In genomic region chr5:169662451-169662850, GRCh38 we compare ENCODE assay signal across 7 cellular contexts. TPM values are rescaled to one million over a fixed set of nuclear protein-coding genes. Genes with fewer than 3 reads are reported as not detected.
DNase-seq lines count a peak whose midpoint lies in the region; ATAC-seq, FAIRE-seq and TF ChIP-seq lines count a peak whose summit lies in the region.
"Not testable (repeated sequence)": the region's sequence is repeated elsewhere in the genome, so short reads cannot be mapped to it uniquely, and the experiment has no call there.

No MANE protein-coding gene starts in this region.

- H3K4me3 ChIP-seq in CD4-positive, alpha-beta memory T cell (ENCODE audit: low read length in 2 of 2); K562: not testable (repeated sequence)

- H3K27me3 Mint-ChIP-seq in CD4-positive, alpha-beta memory T cell; activated B cell treated with CpG ODN at 0.5 μM for 24 hours; activated T-cell treated with anti-CD3 and anti-CD28 coated beads, Interleukin-2, amount 50 U/mL, for 24 hours; activated naive CD4-positive, alpha-beta T cell treated with anti-CD3 and anti-CD28 coated beads, Interleukin-2, amount 10 ng/mL, durations not matched to agents 7 days and 5 days; effector memory CD8-positive, alpha-beta T cell; natural killer cell treated with Interleukin-12 subunit alpha and Interleukin-12 subunit beta and Interleukin-15 and Interleukin-18, amount 100 ng/mL, for 72 hours: not testable (repeated sequence)

- FAIRE-seq in K562 (lab: Jason Lieb, UNC) = not testable (repeated sequence)

- intact Hi-C loops in CD4-positive, alpha-beta memory T cell (cut with micrococcal nuclease); activated B cell treated with CpG ODN at 0.5 μM for 24 hours (cut with micrococcal nuclease); K562 (cut with micrococcal nuclease): not testable (repeated sequence)

- WGBS in K562 (ENCODE audit: insufficient coverage, low coverage, missing lambda C conversion rate) = 5% methylated on average over 3 of the region's 3 CpGs

- POLR2A ChIA-PET in CD4-positive, alpha-beta memory T cell (lab: Charles Lee; ENCODE audit: partially characterized antibody); activated B cell treated with CpG ODN at 0.5 μM for 24 hours (lab: Charles Lee); K562 (lab: Yijun Ruan, JAX): not testable (repeated sequence)

- H3K27ac Mint-ChIP-seq in CD4-positive, alpha-beta memory T cell = peak overlapping the region in 4 of 7 donors; percentile 10 to 71 (median 30)
- peak overlapping the region; percentile 42 for H3K27ac Mint-ChIP-seq in activated B cell treated with CpG ODN at 0.5 μM for 24 hours
- H3K27ac Mint-ChIP-seq in activated T-cell treated with anti-CD3 and anti-CD28 coated beads, Interleukin-2, amount 50 U/mL, for 24 hours = peak overlapping the region; percentile 19
- H3K27ac Mint-ChIP-seq in activated naive CD4-positive, alpha-beta T cell treated with anti-CD3 and anti-CD28 coated beads, Interleukin-2, amount 10 ng/mL, durations not matched to agents 7 days and 5 days = peak overlapping the region; percentile 24
- H3K27ac Mint-ChIP-seq in effector memory CD8-positive, alpha-beta T cell = peak overlapping the region; percentile 29 to 73
- peak overlapping the region; percentile 46 to 70 for H3K27ac Mint-ChIP-seq in natural killer cell treated with Interleukin-12 subunit alpha and Interleukin-12 subunit beta and Interleukin-15 and Interleukin-18, amount 100 ng/mL, for 72 hours

- not testable (repeated sequence) for TF ChIP-seq POLR2A in K562 (conservative IDR thresholded peaks at IDR 0.05)

- not testable (repeated sequence) for H3K9ac ChIP-seq in K562 (ENCODE audit: insufficient read depth in 1 of 2, low read depth in 2 of 2, low read length in 2 of 2)

- H4K20me1 ChIP-seq in K562 (replicated peaks; ENCODE audit: control insufficient read depth, insufficient read depth, low read length) = not testable (repeated sequence)

- H3K4me1 ChIP-seq in CD4-positive, alpha-beta memory T cell (ENCODE audit: insufficient read depth, low read length) = peaks cover 21% of the 10 kb centered on the region
- not testable (repeated sequence) for H3K4me1 ChIP-seq in K562 (replicated peaks in 1 of 2; ENCODE audit: control insufficient read depth in 2 of 2, insufficient read depth in 2 of 2, low read length in 2 of 2)

- H3K36me3 ChIP-seq in CD4-positive, alpha-beta memory T cell (ENCODE audit: insufficient read depth, low read length); K562 (ENCODE audit: control insufficient read depth, insufficient read depth, low read length): not testable (repeated sequence)

- ATAC-seq in activated B cell treated with CpG ODN at 0.5 μM for 24 hours (ENCODE audit: low read depth); K562; effector memory CD8-positive, alpha-beta T cell (replicated peaks); natural killer cell treated with Interleukin-12 subunit alpha and Interleukin-12 subunit beta and Interleukin-15 and Interleukin-18, amount 100 ng/mL, for 72 hours: not testable (repeated sequence)

- not testable (repeated sequence) for DNase-seq in CD4-positive, alpha-beta memory T cell; activated B cell treated with CpG ODN at 0.5 μM for 24 hours; activated T-cell treated with anti-CD3 and anti-CD28 coated beads, Interleukin-2, amount 50 U/mL, for 24 hours; activated naive CD4-positive, alpha-beta T cell treated with anti-CD3 and anti-CD28 coated beads, Interleukin-2, amount 10 ng/mL, durations not matched to agents 7 days and 5 days; K562 (ENCODE audit: extremely low read depth in 1 of 4, low spot score in 3 of 4); effector memory CD8-positive, alpha-beta T cell; natural killer cell treated with Interleukin-12 subunit alpha and Interleukin-12 subunit beta and Interleukin-15 and Interleukin-18, amount 100 ng/mL, for 72 hours (ENCODE audit: low spot score)

- peaks cover 43% of the 10 kb centered on the region in 2 donors for H3K36me3 Mint-ChIP-seq in CD4-positive, alpha-beta memory T cell
- H3K36me3 Mint-ChIP-seq in activated B cell treated with CpG ODN at 0.5 μM for 24 hours (ENCODE audit: low read depth) = peaks cover 69% of the 10 kb centered on the region
- peaks cover 79% of the 10 kb centered on the region for H3K36me3 Mint-ChIP-seq in activated T-cell treated with anti-CD3 and anti-CD28 coated beads, Interleukin-2, amount 50 U/mL, for 24 hours (ENCODE audit: low read depth)
- peaks cover 65% of the 10 kb centered on the region for H3K36me3 Mint-ChIP-seq in activated naive CD4-positive, alpha-beta T cell treated with anti-CD3 and anti-CD28 coated beads, Interleukin-2, amount 10 ng/mL, durations not matched to agents 7 days and 5 days
- not testable (repeated sequence) for H3K36me3 Mint-ChIP-seq in effector memory CD8-positive, alpha-beta T cell (ENCODE audit: insufficient read depth)
- H3K36me3 Mint-ChIP-seq in natural killer cell treated with Interleukin-12 subunit alpha and Interleukin-12 subunit beta and Interleukin-15 and Interleukin-18, amount 100 ng/mL, for 72 hours = peaks cover 34% of the 10 kb centered on the region

- not testable (repeated sequence) for BruUV-seq in K562 (replicated peaks; lab: Mats Ljungman, UMichigan)

- not testable (repeated sequence) for H3K27me3 ChIP-seq in CD4-positive, alpha-beta memory T cell (ENCODE audit: insufficient read depth, low read length); K562 (ENCODE audit: control insufficient read depth in 2 of 2, insufficient read depth in 2 of 2, low read length in 2 of 2)

- H3K4me1 Mint-ChIP-seq in CD4-positive, alpha-beta memory T cell = peaks cover 47 to 80% (median 63%) of the 10 kb centered on the region in 4 donors
- peaks cover 18% of the 10 kb centered on the region for H3K4me1 Mint-ChIP-seq in activated B cell treated with CpG ODN at 0.5 μM for 24 hours
- peaks cover 56% of the 10 kb centered on the region for H3K4me1 Mint-ChIP-seq in activated T-cell treated with anti-CD3 and anti-CD28 coated beads, Interleukin-2, amount 50 U/mL, for 24 hours (ENCODE audit: low read depth)
- peaks cover 24% of the 10 kb centered on the region for H3K4me1 Mint-ChIP-seq in activated naive CD4-positive, alpha-beta T cell treated with anti-CD3 and anti-CD28 coated beads, Interleukin-2, amount 10 ng/mL, durations not matched to agents 7 days and 5 days
- H3K4me1 Mint-ChIP-seq in effector memory CD8-positive, alpha-beta T cell (ENCODE audit: low read depth in 2 of 2) = peaks cover 39 to 76% of the 10 kb centered on the region in 2 donors
- H3K4me1 Mint-ChIP-seq in natural killer cell treated with Interleukin-12 subunit alpha and Interleukin-12 subunit beta and Interleukin-15 and Interleukin-18, amount 100 ng/mL, for 72 hours (ENCODE audit: low read depth in 2 of 2) = peaks cover 54 to 69% of the 10 kb centered on the region in 2 donors

- in situ Hi-C loops in K562 (cut with MboI) = not testable (repeated sequence)

- H3K4me2 ChIP-seq in K562 (ENCODE audit: insufficient read depth, low read length) = not testable (repeated sequence)

- H3K79me2 ChIP-seq in K562 (ENCODE audit: control insufficient read depth, insufficient read depth, low read length) = not testable (repeated sequence)

- not testable (repeated sequence) for H3K9me3 ChIP-seq in CD4-positive, alpha-beta memory T cell (ENCODE audit: control insufficient read depth in 1 of 2, low read length in 2 of 2); K562 (replicated peaks; ENCODE audit: control insufficient read depth, insufficient read depth, low read depth, low read length)

- not testable (repeated sequence) for H2AFZ ChIP-seq in K562 (ENCODE audit: low read depth, low read length)

- peak overlapping the region in 2 of 8 donors; percentile 24 to 61 for H3K4me3 Mint-ChIP-seq in CD4-positive, alpha-beta memory T cell
- not testable (repeated sequence) for H3K4me3 Mint-ChIP-seq in activated B cell treated with CpG ODN at 0.5 μM for 24 hours; activated T-cell treated with anti-CD3 and anti-CD28 coated beads, Interleukin-2, amount 50 U/mL, for 24 hours; activated naive CD4-positive, alpha-beta T cell treated with anti-CD3 and anti-CD28 coated beads, Interleukin-2, amount 10 ng/mL, durations not matched to agents 7 days and 5 days; effector memory CD8-positive, alpha-beta T cell
- peak overlapping the region; percentile 28 for H3K4me3 Mint-ChIP-seq in natural killer cell treated with Interleukin-12 subunit alpha and Interleukin-12 subunit beta and Interleukin-15 and Interleukin-18, amount 100 ng/mL, for 72 hours

- not testable (repeated sequence) for H3K9me3 Mint-ChIP-seq in CD4-positive, alpha-beta memory T cell; effector memory CD8-positive, alpha-beta T cell
- H3K9me3 Mint-ChIP-seq in activated B cell treated with CpG ODN at 0.5 μM for 24 hours = peaks cover 13% of the 10 kb centered on the region
- H3K9me3 Mint-ChIP-seq in activated T-cell treated with anti-CD3 and anti-CD28 coated beads, Interleukin-2, amount 50 U/mL, for 24 hours = peaks cover 21% of the 10 kb centered on the region
- peaks cover 22% of the 10 kb centered on the region for H3K9me3 Mint-ChIP-seq in activated naive CD4-positive, alpha-beta T cell treated with anti-CD3 and anti-CD28 coated beads, Interleukin-2, amount 10 ng/mL, durations not matched to agents 7 days and 5 days
- H3K9me3 Mint-ChIP-seq in natural killer cell treated with Interleukin-12 subunit alpha and Interleukin-12 subunit beta and Interleukin-15 and Interleukin-18, amount 100 ng/mL, for 72 hours = peaks cover 19% of the 10 kb centered on the region

- not testable (repeated sequence) for TF ChIP-seq EP300 in K562 (IDR thresholded peaks at IDR 0.05; ENCODE audit: low read length)

- H3K27ac ChIP-seq in CD4-positive, alpha-beta memory T cell (ENCODE audit: low read depth, low read length); K562 (ENCODE audit: extremely low read depth, low read depth, low read length): not testable (repeated sequence)

- not testable (repeated sequence) for H3K9me1 ChIP-seq in K562 (ENCODE audit: control insufficient read depth, insufficient read depth, low read length)

- not testable (repeated sequence) for TF ChIP-seq CTCF in activated B cell treated with CpG ODN at 0.5 μM for 24 hours (IDR thresholded peaks at IDR 0.05); K562 (IDR thresholded peaks at IDR 0.05 in 2 of 3, conservative IDR thresholded peaks at IDR 0.05 in 1 of 3; ENCODE audit: insufficient read depth in 2 of 3, low read depth in 1 of 3, low read length in 3 of 3)

- not testable (repeated sequence) for TF ChIP-seq RAD21 in K562 (CRISPR knock-in tag; conservative IDR thresholded peaks at IDR 0.05 in 1 of 2, IDR thresholded peaks at IDR 0.05 in 1 of 2)

- CTCF ChIA-PET in CD4-positive, alpha-beta memory T cell (lab: Charles Lee; ENCODE audit: partially characterized antibody) = interaction anchor here (1.7 kb wide), 1 partner anchor 79 kb away, joined by 5 read pairs; the partner anchor contains the start of gene SPDL1
- CTCF ChIA-PET in activated B cell treated with CpG ODN at 0.5 μM for 24 hours (lab: Charles Lee); activated naive CD4-positive, alpha-beta T cell treated with anti-CD3 and anti-CD28 coated beads, Interleukin-2, amount 10 ng/mL, durations not matched to agents 7 days and 5 days (lab: Charles Lee); K562 (lab: Yijun Ruan, JAX; ENCODE audit: low intra/inter-chr PET ratio): not testable (repeated sequence)

RNA-seq across cellular contexts. Expression of gene DOCK2, which starts 25.4 kb away (rescaled TPM):
- total RNA-seq in CD4-positive, alpha-beta memory T cell = 100 to 1,000 TPM; 222 to 223 TPM
- polyA plus RNA-seq in CD4-positive, alpha-beta memory T cell = 100 to 1,000 TPM in 1 of 2 donors, 10 to 100 TPM in 1; 45.8 to 103 TPM
- total RNA-seq in activated B cell treated with CpG ODN at 0.5 μM for 24 hours (274 and 344 TPM in 2 replicates), K562 (2014; rRNA removed) (23.2 and 23.7 TPM in 2 replicates), K562 (2014; rRNA removed; fragmentation: Illumina TruSeq; extraction: Trizol) (20.2 and 20.5 TPM in 2 replicates), K562 (2015; rRNA removed; fragmentation: Illumina TruSeq; extraction: Trizol) (39.9 and 42.6 TPM in 2 replicates), K562 (2021) (28.2 and 29.1 TPM in 2 replicates)
- total RNA-seq in K562 (2011; cell fraction: chromatin; rRNA removed; ENCODE audit: low replicate concordance) = 21.2 and 25.8 TPM in 2 replicates
- total RNA-seq in K562 (2011; cell fraction: nucleolus; rRNA removed) = 10.1 and 11.8 TPM in 2 replicates
- total RNA-seq in K562 (2011; cell fraction: nucleoplasm; rRNA removed) = 10.5 and 17.9 TPM in 2 replicates
- polyA plus RNA-seq in K562 (2011; rRNA removed) (9.8 and 35.1 TPM in 2 replicates), K562 (2014; fragmentation: Illumina TruSeq; extraction: Trizol) (18.2 and 20.7 TPM in 2 replicates), K562 (2014; fragmentation: Nextera tagmentation; extraction: Ambion mirVana) (1 to 10 TPM; 4.5 to 9.0 TPM), K562 (2014; rRNA removed) (14.0 and 16.5 TPM in 2 replicates)
- 7.3 and 32.1 TPM in 2 replicates for polyA plus RNA-seq in K562 (2011; cell fraction: cytosol; rRNA removed)
- polyA plus RNA-seq in K562 (2011; cell fraction: nucleus; rRNA removed) = 25.0 and 96.7 TPM in 2 replicates
- 26.6 and 45.1 TPM in 2 replicates for polyA plus RNA-seq in K562 (2012)
- 30.6 and 103 TPM in 2 replicates for polyA minus RNA-seq in K562 (2011; rRNA and poly(A)+ RNA removed)
- 14.0 and 36.2 TPM in 2 replicates for polyA minus RNA-seq in K562 (2011; cell fraction: cytosol; rRNA and poly(A)+ RNA removed)
- polyA minus RNA-seq in K562 (2011; cell fraction: nucleus; rRNA and poly(A)+ RNA removed) = 30.3 and 123 TPM in 2 replicates
- total RNA-seq in natural killer cell treated with Interleukin-12 subunit alpha and Interleukin-12 subunit beta and Interleukin-15 and Interleukin-18, amount 100 ng/mL, for 72 hours = 100 to 1,000 TPM; 461 to 526 TPM
